ENCODE assay signal across 14 cellular contexts in genomic region chr9:13110766-13111400, GRCh38.
DNase-seq lines count a peak whose midpoint lies in the region; ATAC-seq and TF ChIP-seq lines count a peak whose summit lies in the region.
"Had no signal": no experiment of that assay in that cellular context is flagged by ENCODE, and none has a peak within 500 bp of the region (broad histone marks: within the 10 kb centered on the region; RNA-seq: fewer than 3 reads in every experiment).

No MANE protein-coding gene starts in this region.

- H3K36me3 ChIP-seq in right lobe of liver = peaks cover 0 to 36% (median 16%) of the 10 kb centered on the region in 4 donors

- POLR2A ChIA-PET in RWPE1 (lab: Yijun Ruan, JAX; ENCODE audit: low non-redundant PET) = no interaction called here

- H3K4me3 ChIP-seq in right lobe of liver = no peak overlapping the region
- H3K4me3 ChIP-seq: A549, psoas muscle, thoracic aorta had no signal

- no peaks in the 10 kb centered on the region for H3K27me3 ChIP-seq in right lobe of liver

- peak; percentile 91 to 97 (median 94) for ATAC-seq in right lobe of liver
- ATAC-seq in HG03565 (IDR thresholded peaks at IDR 0.05; ENCODE audit: unreplicated experiment) = no peak
- ATAC-seq in GM19452 (IDR thresholded peaks at IDR 0.05; ENCODE audit: unreplicated experiment) = no peak
- ATAC-seq: A549 had no signal

- peak; percentile 16 for DNase-seq in AG08395 (ENCODE audit: low spot score)
- DNase-seq in NCI-H1092 treated with DMSO at 0.1 percent for 48 hours (lab: John Stamatoyannopoulos, UW) = peak; percentile 38
- peak; percentile 65 for DNase-seq in cerebellar cortex (ENCODE audit: low spot score)
- DNase-seq in right lobe of liver = peak; percentile 54 to 80 (median 64)
- DNase-seq in NCI-H1436 treated with DMSO at 0.1 percent for 48 hours (lab: John Stamatoyannopoulos, UW) = no peak
- no peak for DNase-seq in RWPE1 (ENCODE audit: low spot score)
- DNase-seq: activated naive CD4-positive, alpha-beta T cell treated with anti-CD3 and anti-CD28 coated beads for 36 hours; KG1; NCI-H345 had no signal

- peak overlapping the region in 2 of 3 donors; percentile 42 to 51 for H3K27ac ChIP-seq in right lobe of liver
- no peak overlapping the region for H3K27ac ChIP-seq in RWPE1
- H3K27ac ChIP-seq: A549, psoas muscle had no signal

- no peak for TF ChIP-seq POLR2A in right lobe of liver (IDR thresholded peaks at IDR 0.05)

- intact Hi-C loops in right lobe of liver (cut with DNase I) = no loop called here

- no peaks in the 10 kb centered on the region for H3K9me3 ChIP-seq in right lobe of liver
- H3K9me3 ChIP-seq: A549, psoas muscle, thoracic aorta had no signal

- TF ChIP-seq CTCF in right lobe of liver (IDR thresholded peaks at IDR 0.05) (no peak), RWPE1 (conservative IDR thresholded peaks at IDR 0.05; ENCODE audit: low read depth) (no peak)

- WGBS in right lobe of liver (ENCODE audit: insufficient coverage, low coverage, low lambda C conversion rate, missing lambda C conversion rate) = 9% methylated on average over 3 of the region's 3 CpGs

- CTCF ChIA-PET in RWPE1 (lab: Yijun Ruan, JAX) = no interaction called here

- H3K4me1 ChIP-seq in right lobe of liver = peaks cover 0 to 25% (median 10%) of the 10 kb centered on the region in 4 donors
- H3K4me1 ChIP-seq: A549 had no signal

Comparison
In these comparisons a context has a peak if more than half of its experiments do, and no peak if none do; other contexts are left out.
1. DNase-seq: peak in AG08395 (single experiment), NCI-H1092 treated with DMSO at 0.1 percent for 48 hours (single experiment), cerebellar cortex (single experiment) and right lobe of liver (3 of 3); none in NCI-H1436 treated with DMSO at 0.1 percent for 48 hours (single experiment) and RWPE1 (single experiment).
2. ATAC-seq: peak in right lobe of liver (4 of 4); none in HG03565 (single experiment) and GM19452 (single experiment).